ENCODE assay signal across 8 cellular contexts in genomic region chr22:38413085-38414008, GRCh38.
DNase-seq lines count a peak whose midpoint lies in the region; ATAC-seq and TF ChIP-seq lines count a peak whose summit lies in the region.

No MANE protein-coding gene starts in this region.

- peak overlapping the region in 1 of 5 donors; percentile 42 for H3K9ac ChIP-seq in subcutaneous abdominal adipose tissue (ENCODE audit: low read length in 5 of 5)

- ATAC-seq in HG02885 (IDR thresholded peaks at IDR 0.05; ENCODE audit: poor library complexity, unreplicated experiment): no peak
- ATAC-seq in HG02623 (IDR thresholded peaks at IDR 0.05; ENCODE audit: unreplicated experiment): no peak
- no peak for ATAC-seq in HG03342 (IDR thresholded peaks at IDR 0.05; ENCODE audit: unreplicated experiment)

- DNase-seq in hepatic stellate cell (ENCODE audit: low spot score) (peak; percentile 63), NAMALWA (ENCODE audit: low spot score) (no peak)

- POLR2A ChIA-PET in HEK293 (lab: Yijun Ruan, JAX): interaction anchor here (0.5 to 1.3 kb wide), 3 partner anchors 12 to 146 kb away, joined by 3 read pairs; no protein-coding TSS in a partner anchor

- CTCF ChIA-PET in HEK293 (lab: Yijun Ruan, JAX): interaction anchor here (0.6 to 1.8 kb wide), 8 partner anchors 9 to 395 kb away, joined by 3 to 6 read pairs (median 4); no protein-coding TSS in a partner anchor

- no peaks in the 10 kb centered on the region for H3K4me1 ChIP-seq in HEK293 (ENCODE audit: control insufficient read depth, insufficient read depth, low read length)
- peaks cover 0 to 20% (median 11%) of the 10 kb centered on the region in 5 donors for H3K4me1 ChIP-seq in subcutaneous abdominal adipose tissue (ENCODE audit: control insufficient read depth in 5 of 5, insufficient read depth in 5 of 5, low read length in 5 of 5)

- H3K36me3 ChIP-seq in HEK293 (ENCODE audit: control insufficient read depth in 2 of 2, insufficient read depth in 1 of 2, low read length in 2 of 2) (no peaks in the 10 kb centered on the region), subcutaneous abdominal adipose tissue (ENCODE audit: control insufficient read depth in 5 of 5, insufficient read depth in 5 of 5, low read length in 5 of 5) (no peaks in the 10 kb centered on the region)

- H3K27me3 ChIP-seq in subcutaneous abdominal adipose tissue (ENCODE audit: control insufficient read depth in 5 of 5, insufficient read depth in 4 of 5, low read length in 5 of 5): peaks cover 0 to 6% (median 0%) of the 10 kb centered on the region in 5 donors

- no peaks in the 10 kb centered on the region for H3K9me3 ChIP-seq in HEK293 (ENCODE audit: control insufficient read depth, insufficient read depth, low read depth, low read length)
- no peaks in the 10 kb centered on the region for H3K9me3 ChIP-seq in subcutaneous abdominal adipose tissue (ENCODE audit: control insufficient read depth in 5 of 5, low read length in 5 of 5)

- TF ChIP-seq CTCF in HEK293 (tag by site-specific recombination; IDR thresholded peaks at IDR 0.05): no peak
- TF ChIP-seq CTCF in VCaP (conservative IDR thresholded peaks at IDR 0.05): peak; percentile 13

- H3K27ac ChIP-seq in HEK293 (ENCODE audit: extremely low read depth, low read depth, low read length) (no peak overlapping the region), VCaP (no peak overlapping the region), subcutaneous abdominal adipose tissue (ENCODE audit: low read depth, low read length) (no peak overlapping the region)

- H3K4me3 ChIP-seq in HEK293 (ENCODE audit: low read depth, low read length) (no peak overlapping the region), subcutaneous abdominal adipose tissue (ENCODE audit: low read depth in 1 of 5, low read length in 5 of 5) (peak overlapping the region in 4 of 5 donors; percentile 14 to 50 (median 30))

TF ChIP-seq in HEK293, 187 proteins besides CTCF, POLR2A, EP300 and RAD21:
- TF ChIP-seq OVOL3 (tag by site-specific recombination; IDR thresholded peaks at IDR 0.05): no peak
- peak; percentile 79; the same call in 1 of the 2 replicates for TF ChIP-seq SCRT1 (tag by site-specific recombination; IDR thresholded peaks at IDR 0.05; ENCODE audit: borderline replicate concordance)
- TF ChIP-seq SCRT2 (tag by site-specific recombination; IDR thresholded peaks at IDR 0.05): peak; percentile 80
- TF ChIP-seq ZBTB20 (tag by site-specific recombination; IDR thresholded peaks at IDR 0.05): 0 out of 2 replicates have a peak, but pooled peaks have one; percentile 44
- TF ChIP-seq MYNN (tag by site-specific recombination; IDR thresholded peaks at IDR 0.05; ENCODE audit: borderline replicate concordance): no peak
